Comparison of ENCODE assay signal across 21 cellular contexts in the genomic region with DNA sequence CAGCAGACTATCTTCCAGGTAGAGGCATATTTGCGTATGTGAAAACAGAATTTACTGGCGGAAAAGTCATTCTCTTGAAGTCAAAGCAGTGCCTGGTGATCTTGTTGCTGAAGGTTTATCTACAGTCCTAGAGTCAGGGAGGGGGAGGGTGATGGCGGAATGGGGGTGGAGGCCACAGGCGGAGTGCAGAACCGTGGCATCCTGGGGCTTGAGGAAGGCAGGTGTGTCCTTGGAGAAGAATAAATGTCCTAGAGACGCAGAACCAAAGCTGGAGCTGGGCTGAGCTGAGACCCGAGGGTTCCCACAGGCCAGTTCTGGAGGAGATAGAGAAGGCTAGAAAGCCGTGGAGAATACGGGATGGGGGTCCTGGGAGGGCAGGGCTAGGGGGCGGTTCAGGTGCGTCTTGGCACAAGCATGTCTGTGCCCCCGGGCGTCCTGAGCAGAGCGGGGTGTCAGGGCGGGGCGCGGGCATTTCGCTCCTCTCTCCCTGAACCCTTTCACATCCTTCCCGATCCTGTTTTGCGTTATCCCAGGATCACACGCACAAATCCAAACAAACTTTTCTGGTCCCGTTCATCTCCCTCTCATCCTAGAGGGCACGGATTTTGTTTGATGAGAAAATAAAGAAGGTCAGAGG.
"Had no signal": no experiment of that assay in that cellular context is flagged by ENCODE, and none has a peak within 500 bp of the region (broad histone marks: within the 10 kb centered on the region; RNA-seq: fewer than 3 reads in every experiment).

No MANE protein-coding gene starts in this region.

- H3K27ac Mint-ChIP-seq: activated CD4-positive, alpha-beta T cell treated with anti-CD3 and anti-CD28 coated beads, Interleukin-2, amount 10 ng/mL, durations not matched to agents 7 days and 5 days; activated naive CD4-positive, alpha-beta T cell treated with anti-CD3 and anti-CD28 coated beads, Interleukin-2, amount 10 ng/mL, durations not matched to agents 7 days and 5 days; activated T-helper 17 cell treated with anti-CD3 and anti-CD28 coated beads, Interleukin-2, amount 50 U/mL, for 72 hours had no signal

- H3K4me3 Mint-ChIP-seq: activated CD4-positive, alpha-beta T cell treated with anti-CD3 and anti-CD28 coated beads, Interleukin-2, amount 10 ng/mL, durations not matched to agents 7 days and 5 days; activated naive CD4-positive, alpha-beta T cell treated with anti-CD3 and anti-CD28 coated beads, Interleukin-2, amount 10 ng/mL, durations not matched to agents 7 days and 5 days; activated T-helper 17 cell treated with anti-CD3 and anti-CD28 coated beads, Interleukin-2, amount 50 U/mL, for 72 hours had no signal

- H3K4me1 Mint-ChIP-seq: activated T-helper 17 cell treated with anti-CD3 and anti-CD28 coated beads, Interleukin-2, amount 50 U/mL, for 72 hours had no signal

- H3K36me3 Mint-ChIP-seq: activated naive CD4-positive, alpha-beta T cell treated with anti-CD3 and anti-CD28 coated beads, Interleukin-2, amount 10 ng/mL, durations not matched to agents 7 days and 5 days had no signal

- H3K9me3 Mint-ChIP-seq: activated CD4-positive, alpha-beta T cell treated with anti-CD3 and anti-CD28 coated beads, Interleukin-2, amount 10 ng/mL, durations not matched to agents 7 days and 5 days; activated naive CD4-positive, alpha-beta T cell treated with anti-CD3 and anti-CD28 coated beads, Interleukin-2, amount 10 ng/mL, durations not matched to agents 7 days and 5 days; activated T-helper 17 cell treated with anti-CD3 and anti-CD28 coated beads, Interleukin-2, amount 50 U/mL, for 72 hours had no signal

- FAIRE-seq: TTC549 had no signal

- H3K27me3 ChIP-seq: adrenal gland, gastrocnemius medialis, heart right ventricle, ovary, upper lobe of left lung had no signal

- H3K36me3 ChIP-seq: adrenal gland, gastrocnemius medialis, heart right ventricle, left ventricle myocardium inferior, ovary, upper lobe of left lung had no signal

- DNase-seq: activated CD4-positive, alpha-beta T cell treated with anti-CD3 and anti-CD28 coated beads, Interleukin-2, amount 10 ng/mL, durations not matched to agents 7 days and 5 days; activated CD4-positive, CD25-positive, alpha-beta regulatory T cell; activated naive CD4-positive, alpha-beta T cell treated with anti-CD3 and anti-CD28 coated beads, Interleukin-2, amount 10 ng/mL, durations not matched to agents 7 days and 5 days; activated T-cell treated with anti-CD3 and anti-CD28 coated beads for 4 hours; adrenal gland; caudate nucleus; cortex of kidney; effector CD8-positive, alpha-beta T cell; gastrocnemius medialis; heart right ventricle; islet precursor cell; left ventricle myocardium inferior; mesenchymal stem cell; ovary; stimulated activated CD4-positive, alpha-beta T cell treated with anti-CD3 and anti-CD28 coated beads, Interleukin-12 subunit alpha, Interleukin-12 subunit beta, amount 100 ng/mL, for 4 hours; stimulated activated naive CD4-positive, alpha-beta T cell; substantia nigra had no signal

- H3K4me3 ChIP-seq: adrenal gland, gastrocnemius medialis, heart right ventricle, left ventricle myocardium inferior, ovary, upper lobe of left lung had no signal

- ATAC-seq: activated T-helper 17 cell treated with anti-CD3 and anti-CD28 coated beads, Interleukin-2, amount 50 U/mL, for 72 hours; gastrocnemius medialis; heart right ventricle had no signal

- H3K9me3 ChIP-seq: adrenal gland, gastrocnemius medialis, heart right ventricle, left ventricle myocardium inferior, ovary, upper lobe of left lung had no signal

- H3K27ac ChIP-seq: adrenal gland, epithelial cell of prostate, gastrocnemius medialis, heart right ventricle, left ventricle myocardium inferior, ovary, upper lobe of left lung had no signal
